1 cellular context compared by ENCODE assay signal in the genomic region with DNA sequence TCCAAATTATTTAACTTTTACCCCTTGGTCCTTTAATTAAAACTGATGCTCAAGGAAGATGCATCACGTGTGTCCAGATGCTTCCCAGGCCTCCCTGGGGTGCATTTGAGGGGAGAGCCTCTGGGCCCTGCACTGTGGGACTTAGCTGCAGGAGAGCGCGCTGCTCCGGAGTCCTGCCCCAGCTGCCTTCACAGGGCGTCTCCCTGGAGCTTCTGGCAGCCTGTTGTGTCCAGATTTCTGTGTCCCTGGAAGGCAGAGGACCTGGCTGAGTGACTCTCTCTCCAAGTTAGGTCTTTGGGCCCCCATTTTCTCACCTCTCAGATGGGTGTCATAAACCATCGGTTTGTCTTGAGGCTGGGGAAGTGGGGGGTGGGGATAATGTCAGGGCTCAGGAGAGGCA.
TF ChIP-seq lines count a peak whose summit lies in the region.

No MANE protein-coding gene starts in this region.

TF ChIP-seq in GM23338, 12 proteins besides CTCF, POLR2A, EP300 and RAD21:
- TF ChIP-seq ZNF331 (CRISPR knock-in tag; IDR thresholded peaks at IDR 0.05; ENCODE audit: low read depth), result no peak
- TF ChIP-seq CREB1 (CRISPR knock-in tag; IDR thresholded peaks at IDR 0.05; ENCODE audit: low read depth), result no peak
- no peak for TF ChIP-seq JUNB (IDR thresholded peaks at IDR 0.05; ENCODE audit: unreplicated experiment)
- no peak for TF ChIP-seq NANOG (IDR thresholded peaks at IDR 0.05; ENCODE audit: borderline replicate concordance)
- no peak for TF ChIP-seq REST (IDR thresholded peaks at IDR 0.05; ENCODE audit: unreplicated experiment)
- no peak for TF ChIP-seq EZH2 (IDR thresholded peaks at IDR 0.05; ENCODE audit: low read depth, unreplicated experiment)
- no peak for TF ChIP-seq STAT1 (IDR thresholded peaks at IDR 0.05; ENCODE audit: unreplicated experiment)
- TF ChIP-seq, protein P1, sequence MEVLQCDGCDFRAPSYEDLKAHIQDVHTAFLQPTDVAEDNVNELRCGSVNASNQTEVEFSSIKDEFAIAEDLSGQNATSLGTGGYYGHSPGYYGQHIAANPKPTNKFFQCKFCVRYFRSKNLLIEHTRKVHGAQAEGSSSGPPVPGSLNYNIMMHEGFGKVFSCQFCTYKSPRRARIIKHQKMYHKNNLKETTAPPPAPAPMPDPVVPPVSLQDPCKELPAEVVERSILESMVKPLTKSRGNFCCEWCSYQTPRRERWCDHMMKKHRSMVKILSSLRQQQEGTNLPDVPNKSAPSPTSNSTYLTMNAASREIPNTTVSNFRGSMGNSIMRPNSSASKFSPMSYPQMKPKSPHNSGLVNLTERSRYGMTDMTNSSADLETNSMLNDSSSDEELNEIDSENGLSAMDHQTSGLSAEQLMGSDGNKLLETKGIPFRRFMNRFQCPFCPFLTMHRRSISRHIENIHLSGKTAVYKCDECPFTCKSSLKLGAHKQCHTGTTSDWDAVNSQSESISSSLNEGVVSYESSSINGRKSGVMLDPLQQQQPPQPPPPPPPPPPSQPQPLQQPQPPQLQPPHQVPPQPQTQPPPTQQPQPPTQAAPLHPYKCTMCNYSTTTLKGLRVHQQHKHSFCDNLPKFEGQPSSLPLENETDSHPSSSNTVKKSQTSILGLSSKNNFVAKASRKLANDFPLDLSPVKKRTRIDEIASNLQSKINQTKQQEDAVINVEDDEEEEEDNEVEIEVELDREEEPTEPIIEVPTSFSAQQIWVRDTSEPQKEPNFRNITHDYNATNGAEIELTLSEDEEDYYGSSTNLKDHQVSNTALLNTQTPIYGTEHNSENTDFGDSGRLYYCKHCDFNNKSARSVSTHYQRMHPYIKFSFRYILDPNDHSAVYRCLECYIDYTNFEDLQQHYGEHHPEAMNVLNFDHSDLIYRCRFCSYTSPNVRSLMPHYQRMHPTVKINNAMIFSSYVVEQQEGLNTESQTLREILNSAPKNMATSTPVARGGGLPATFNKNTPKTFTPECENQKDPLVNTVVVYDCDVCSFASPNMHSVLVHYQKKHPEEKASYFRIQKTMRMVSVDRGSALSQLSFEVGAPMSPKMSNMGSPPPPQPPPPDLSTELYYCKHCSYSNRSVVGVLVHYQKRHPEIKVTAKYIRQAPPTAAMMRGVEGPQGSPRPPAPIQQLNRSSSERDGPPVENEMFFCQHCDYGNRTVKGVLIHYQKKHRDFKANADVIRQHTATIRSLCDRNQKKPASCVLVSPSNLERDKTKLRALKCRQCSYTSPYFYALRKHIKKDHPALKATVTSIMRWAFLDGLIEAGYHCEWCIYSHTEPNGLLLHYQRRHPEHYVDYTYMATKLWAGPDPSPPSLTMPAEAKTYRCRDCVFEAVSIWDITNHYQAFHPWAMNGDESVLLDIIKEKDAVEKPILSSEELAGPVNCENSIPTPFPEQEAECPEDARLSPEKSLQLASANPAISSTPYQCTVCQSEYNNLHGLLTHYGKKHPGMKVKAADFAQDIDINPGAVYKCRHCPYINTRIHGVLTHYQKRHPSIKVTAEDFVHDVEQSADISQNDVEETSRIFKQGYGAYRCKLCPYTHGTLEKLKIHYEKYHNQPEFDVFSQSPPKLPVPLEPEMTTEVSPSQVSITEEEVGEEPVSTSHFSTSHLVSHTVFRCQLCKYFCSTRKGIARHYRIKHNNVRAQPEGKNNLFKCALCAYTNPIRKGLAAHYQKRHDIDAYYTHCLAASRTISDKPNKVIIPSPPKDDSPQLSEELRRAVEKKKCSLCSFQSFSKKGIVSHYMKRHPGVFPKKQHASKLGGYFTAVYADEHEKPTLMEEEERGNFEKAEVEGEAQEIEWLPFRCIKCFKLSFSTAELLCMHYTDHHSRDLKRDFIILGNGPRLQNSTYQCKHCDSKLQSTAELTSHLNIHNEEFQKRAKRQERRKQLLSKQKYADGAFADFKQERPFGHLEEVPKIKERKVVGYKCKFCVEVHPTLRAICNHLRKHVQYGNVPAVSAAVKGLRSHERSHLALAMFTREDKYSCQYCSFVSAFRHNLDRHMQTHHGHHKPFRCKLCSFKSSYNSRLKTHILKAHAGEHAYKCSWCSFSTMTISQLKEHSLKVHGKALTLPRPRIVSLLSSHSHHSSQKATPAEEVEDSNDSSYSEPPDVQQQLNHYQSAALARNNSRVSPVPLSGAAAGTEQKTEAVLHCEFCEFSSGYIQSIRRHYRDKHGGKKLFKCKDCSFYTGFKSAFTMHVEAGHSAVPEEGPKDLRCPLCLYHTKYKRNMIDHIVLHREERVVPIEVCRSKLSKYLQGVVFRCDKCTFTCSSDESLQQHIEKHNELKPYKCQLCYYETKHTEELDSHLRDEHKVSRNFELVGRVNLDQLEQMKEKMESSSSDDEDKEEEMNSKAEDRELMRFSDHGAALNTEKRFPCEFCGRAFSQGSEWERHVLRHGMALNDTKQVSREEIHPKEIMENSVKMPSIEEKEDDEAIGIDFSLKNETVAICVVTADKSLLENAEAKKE (CRISPR knock-in tag; IDR thresholded peaks at IDR 0.05), result no peak
- no peak for TF ChIP-seq ETS1 (IDR thresholded peaks at IDR 0.05)
- no peak for TF ChIP-seq ZNF114 (CRISPR knock-in tag; IDR thresholded peaks at IDR 0.05)
- TF ChIP-seq POLR2AphosphoS5 (IDR thresholded peaks at IDR 0.05; ENCODE audit: low read depth), result no peak
- no peak for TF ChIP-seq EZH2phosphoT487 (IDR thresholded peaks at IDR 0.05; ENCODE audit: unreplicated experiment)
